9 cellular contexts compared by ENCODE assay signal in the genomic region with DNA sequence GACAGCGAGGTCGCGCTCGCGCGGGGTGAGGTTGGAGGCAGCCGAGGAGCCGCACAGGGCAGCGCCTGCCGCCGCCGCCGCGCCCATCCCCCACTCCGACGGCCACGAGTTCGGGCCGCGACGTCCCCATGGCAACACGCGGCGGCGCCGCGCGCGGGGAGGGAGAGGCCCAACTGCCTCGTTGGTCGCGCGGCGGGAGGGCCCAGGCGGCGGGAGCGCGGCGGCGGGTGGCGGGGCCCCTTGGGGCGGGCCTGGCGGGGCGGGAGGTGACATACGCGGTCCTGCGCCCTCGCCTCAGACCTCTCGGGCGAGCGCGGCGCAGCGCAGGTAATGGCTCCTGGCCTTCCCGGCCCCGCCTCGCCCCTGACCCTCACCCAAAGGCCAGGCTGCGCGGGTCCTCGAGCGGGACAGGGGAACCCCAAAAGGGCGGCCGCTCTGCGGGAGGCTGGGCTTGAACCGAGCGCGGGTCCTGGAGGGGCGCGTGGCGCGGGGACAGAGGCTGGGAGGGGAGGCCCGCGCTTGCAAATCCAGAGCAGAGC. TPM values are rescaled to one million over a fixed set of nuclear protein-coding genes. Genes with fewer than 3 reads are reported as not detected.
DNase-seq lines count a peak whose midpoint lies in the region; ATAC-seq lines count a peak whose summit lies in the region.
"Had no signal": no experiment of that assay in that cellular context is flagged by ENCODE, and none has a peak within 500 bp of the region (broad histone marks: within the 10 kb centered on the region; RNA-seq: fewer than 3 reads in every experiment).

A gene with protein sequence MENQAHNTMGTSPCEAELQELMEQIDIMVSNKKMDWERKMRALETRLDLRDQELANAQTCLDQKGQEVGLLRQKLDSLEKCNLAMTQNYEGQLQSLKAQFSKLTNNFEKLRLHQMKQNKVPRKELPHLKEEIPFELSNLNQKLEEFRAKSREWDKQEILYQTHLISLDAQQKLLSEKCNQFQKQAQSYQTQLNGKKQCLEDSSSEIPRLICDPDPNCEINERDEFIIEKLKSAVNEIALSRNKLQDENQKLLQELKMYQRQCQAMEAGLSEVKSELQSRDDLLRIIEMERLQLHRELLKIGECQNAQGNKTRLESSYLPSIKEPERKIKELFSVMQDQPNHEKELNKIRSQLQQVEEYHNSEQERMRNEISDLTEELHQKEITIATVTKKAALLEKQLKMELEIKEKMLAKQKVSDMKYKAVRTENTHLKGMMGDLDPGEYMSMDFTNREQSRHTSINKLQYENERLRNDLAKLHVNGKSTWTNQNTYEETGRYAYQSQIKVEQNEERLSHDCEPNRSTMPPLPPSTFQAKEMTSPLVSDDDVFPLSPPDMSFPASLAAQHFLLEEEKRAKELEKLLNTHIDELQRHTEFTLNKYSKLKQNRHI (plus strand): TSS at position 297 of the 539 bp plus-strand sequence. CDS start 1,518 bp downstream, outside the sequence.

- H3K4me3 ChIP-seq in HUES64 (ENCODE audit: low read length), result peak within 1 kb of the TSS; percentile 62

- peaks cover 29% of the 10 kb centered on the region for H3K27me3 Mint-ChIP-seq in activated T-helper 17 cell treated with anti-CD3 and anti-CD28 coated beads, Interleukin-2, amount 50 U/mL, for 72 hours

- peak within 1 kb of the TSS; percentile 55 for H3K4me3 Mint-ChIP-seq in activated T-helper 17 cell treated with anti-CD3 and anti-CD28 coated beads, Interleukin-2, amount 50 U/mL, for 72 hours

- no peaks in the 10 kb centered on the region for H3K36me3 ChIP-seq in HUES64 (ENCODE audit: insufficient read depth, low read length)

- peaks cover 32% of the 10 kb centered on the region for H3K27me3 ChIP-seq in HUES64 (ENCODE audit: insufficient read depth, low read length)

- peak; percentile 57 for ATAC-seq in activated T-helper 17 cell treated with anti-CD3 and anti-CD28 coated beads, Interleukin-2, amount 50 U/mL, for 72 hours (replicated peaks)
- ATAC-seq in left cardiac atrium, result peak; percentile 84 to 88
- ATAC-seq in HG02623 (IDR thresholded peaks at IDR 0.05; ENCODE audit: unreplicated experiment), result no peak
- ATAC-seq in HG03280 (IDR thresholded peaks at IDR 0.05; ENCODE audit: unreplicated experiment), result no peak

- no peaks in the 10 kb centered on the region for H3K36me3 Mint-ChIP-seq in activated T-helper 17 cell treated with anti-CD3 and anti-CD28 coated beads, Interleukin-2, amount 50 U/mL, for 72 hours (ENCODE audit: low read depth)

- 0 out of 2 replicates have a peak within 1 kb of the TSS, but pooled peaks have one; percentile 20 for H3K9ac ChIP-seq in HUES64 (ENCODE audit: low read depth, low read length)

- no peaks in the 10 kb centered on the region for H3K4me1 ChIP-seq in HUES64 (ENCODE audit: insufficient read depth, low read length)

- H3K27ac ChIP-seq in HUES64 (ENCODE audit: low read depth, low read length), result no peak within 1 kb of the TSS
- H3K27ac ChIP-seq: HL-60 had no signal

- H3K9me3 ChIP-seq in HUES64 (ENCODE audit: insufficient read depth, low read depth, low read length), result no peaks in the 10 kb centered on the region

- 4% methylated on average over 73 of the region's 73 CpGs for WGBS in HUES64

- H3K27ac Mint-ChIP-seq in activated T-helper 17 cell treated with anti-CD3 and anti-CD28 coated beads, Interleukin-2, amount 50 U/mL, for 72 hours, result no peak within 1 kb of the TSS

- no peaks in the 10 kb centered on the region for H3K9me3 Mint-ChIP-seq in activated T-helper 17 cell treated with anti-CD3 and anti-CD28 coated beads, Interleukin-2, amount 50 U/mL, for 72 hours

- H3K4me1 Mint-ChIP-seq in activated T-helper 17 cell treated with anti-CD3 and anti-CD28 coated beads, Interleukin-2, amount 50 U/mL, for 72 hours, result no peaks in the 10 kb centered on the region

- intact Hi-C loops in left cardiac atrium (cut with DNase I), result no loop called here

- DNase-seq in EH (ENCODE audit: low read depth) (peak; percentile 12), left cardiac atrium (peak; percentile 59), retina (peak; percentile 56), NCI-H446 (lab: John Stamatoyannopoulos, UW) (no peak)

RNA-seq across cellular contexts. Expression of the gene that starts here (rescaled TPM):
- 0.30 TPM for polyA plus RNA-seq in HUES64 (2013, experiment 1 of 2)
- 0.38 TPM for polyA plus RNA-seq in HUES64 (2013, experiment 2 of 2)
- total RNA-seq in activated T-helper 17 cell treated with anti-CD3 and anti-CD28 coated beads, Interleukin-2, amount 50 U/mL, for 72 hours, result not detected
- total RNA-seq in left cardiac atrium, result not detected

Comparison
In these comparisons a context has a peak if more than half of its experiments do, and no peak if none do; other contexts are left out.
1. Peak in ATAC-seq in activated T-helper 17 cell treated with anti-CD3 and anti-CD28 coated beads, Interleukin-2, amount 50 U/mL, for 72 hours; RNA of the gene not detected or under 1 TPM.
2. Peak in DNase-seq and ATAC-seq in left cardiac atrium; RNA of the gene not detected or under 1 TPM.
3. DNase-seq: peak in EH (single experiment) and retina (single experiment); none in NCI-H446 (0 of 2).